Comparison of ENCODE assay signal across 9 cellular contexts in the genomic region with DNA sequence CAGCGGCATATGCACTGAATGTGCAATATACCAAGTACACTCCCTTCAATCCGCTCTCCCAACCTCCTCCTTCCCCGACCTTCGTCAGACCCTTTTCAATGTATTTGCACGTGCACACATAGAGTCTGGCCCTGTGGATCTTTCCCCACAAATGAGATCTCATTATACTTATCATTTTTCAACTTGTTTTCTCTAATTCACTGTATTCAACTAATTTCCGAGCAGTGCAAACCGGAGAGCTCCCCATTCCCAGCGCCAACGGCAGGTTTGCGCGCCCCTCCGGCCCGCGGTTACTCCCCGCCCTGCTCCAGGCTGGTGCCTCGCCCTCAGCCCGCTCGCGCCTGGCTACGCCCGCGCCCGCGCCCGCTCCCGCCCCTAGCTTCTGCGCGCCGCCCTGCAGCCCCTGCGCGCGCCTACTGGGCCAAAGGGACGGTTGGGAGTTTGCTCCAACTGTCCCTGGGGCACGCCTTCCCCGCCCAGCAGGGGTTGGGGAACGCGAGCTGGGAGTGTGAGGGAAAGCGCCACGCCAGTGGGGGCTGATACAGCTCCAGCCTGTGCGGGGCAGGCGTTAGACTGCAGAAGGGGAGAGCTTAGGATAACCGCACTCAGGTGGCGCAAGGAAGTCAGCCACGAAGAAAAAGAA. TPM values are rescaled to one million over a fixed set of nuclear protein-coding genes. Genes with fewer than 3 reads are reported as not detected.
DNase-seq lines count a peak whose midpoint lies in the region; ATAC-seq and TF ChIP-seq lines count a peak whose summit lies in the region.
"Had no signal": no experiment of that assay in that cellular context is flagged by ENCODE, and none has a peak within 500 bp of the region (broad histone marks: within the 10 kb centered on the region; RNA-seq: fewer than 3 reads in every experiment).

No MANE protein-coding gene starts in this region.

- no peaks in the 10 kb centered on the region for H3K9me3 ChIP-seq in CD4-positive, alpha-beta memory T cell (ENCODE audit: control insufficient read depth in 1 of 2, low read length in 2 of 2)
- no peaks in the 10 kb centered on the region for H3K9me3 ChIP-seq in lower lobe of right lung
- H3K9me3 ChIP-seq in transverse colon: no peaks in the 10 kb centered on the region

- peak; percentile 32 to 66 for ATAC-seq in lower lobe of right lung
- no peak for ATAC-seq in GM19351 (IDR thresholded peaks at IDR 0.05; ENCODE audit: unreplicated experiment)

- peak overlapping the region in 6 of 8 donors; percentile 9 to 68 (median 56) for H3K4me3 Mint-ChIP-seq in CD4-positive, alpha-beta memory T cell

- H3K27ac Mint-ChIP-seq in CD4-positive, alpha-beta memory T cell: peak overlapping the region in 1 of 7 donors; percentile 4

- no peak overlapping the region for H3K27ac ChIP-seq in CD4-positive, alpha-beta memory T cell (ENCODE audit: low read depth, low read length)
- H3K27ac ChIP-seq in lower lobe of right lung (no peak overlapping the region), transverse colon (no peak overlapping the region)

- intact Hi-C loops in CD4-positive, alpha-beta memory T cell (cut with micrococcal nuclease): loop anchor here (10.0 kb wide), 1 partner anchor 129 kb away; the partner anchor contains the start of genes DHX29 and MTREX
- intact Hi-C loops in lower lobe of right lung (cut with DNase I): no loop called here
- intact Hi-C loops in transverse colon (cut with DNase I; ENCODE audit: low total_unique reads): loop anchor here (10.0 kb wide), 2 partner anchors 49 to 519 kb away; partner anchors contain the start of gene MCIDAS

- H3K4me1 ChIP-seq in CD4-positive, alpha-beta memory T cell (ENCODE audit: insufficient read depth, low read length): peaks cover 34% of the 10 kb centered on the region
- peaks cover 33% of the 10 kb centered on the region for H3K4me1 ChIP-seq in lower lobe of right lung
- H3K4me1 ChIP-seq in transverse colon: peaks cover 9 to 32% (median 28%) of the 10 kb centered on the region in 4 donors

- peaks cover 0 to 3% (median 0%) of the 10 kb centered on the region in 8 donors for H3K9me3 Mint-ChIP-seq in CD4-positive, alpha-beta memory T cell

- no peaks in the 10 kb centered on the region for H3K36me3 Mint-ChIP-seq in CD4-positive, alpha-beta memory T cell

- no peak for TF ChIP-seq EP300 in transverse colon (IDR thresholded peaks at IDR 0.05; ENCODE audit: low read depth)

- 6% methylated on average over 21 to 32 of the region's 44 CpGs for WGBS in transverse colon (ENCODE audit: low coverage in 1 of 2), 2 donors

- peaks cover 19 to 51% (median 30%) of the 10 kb centered on the region in 4 donors for H3K4me1 Mint-ChIP-seq in CD4-positive, alpha-beta memory T cell

- peak in 1 of 5 donors; percentile 28 for DNase-seq in CD4-positive, alpha-beta memory T cell
- DNase-seq in HuH-7 (ENCODE audit: low spot score) (peak; percentile 51), SHP77 (lab: John Stamatoyannopoulos, UW) (peak; percentile 42 to 59), cerebellum (ENCODE audit: low spot score) (peak; percentile 50), lower lobe of right lung (peak; percentile 52), transverse colon (peak; percentile 83), UCSD-AML1 (lab: John Stamatoyannopoulos, UW; ENCODE audit: unreplicated experiment) (no peak)

- no peak overlapping the region for H3K4me3 ChIP-seq in CD4-positive, alpha-beta memory T cell (ENCODE audit: low read length in 2 of 2)
- H3K4me3 ChIP-seq in lower lobe of right lung (peak overlapping the region; percentile 25), transverse colon (peak overlapping the region in 3 of 4 donors; percentile 12 to 38 (median 23))

- H3K27me3 ChIP-seq in CD4-positive, alpha-beta memory T cell (ENCODE audit: insufficient read depth, low read length): peaks cover 40% of the 10 kb centered on the region
- H3K27me3 ChIP-seq in lower lobe of right lung (ENCODE audit: low read depth) (peaks cover 64% of the 10 kb centered on the region), transverse colon (peaks cover 94% of the 10 kb centered on the region)

- POLR2A ChIA-PET in CD4-positive, alpha-beta memory T cell (lab: Charles Lee; ENCODE audit: partially characterized antibody): interaction anchor here (0.6 to 1.7 kb wide), 3 partner anchors 8 to 1627 kb away, joined by 3 read pairs; no protein-coding TSS in a partner anchor

- TF ChIP-seq POLR2A in transverse colon (IDR thresholded peaks at IDR 0.05): no peak

- H3K27me3 Mint-ChIP-seq in CD4-positive, alpha-beta memory T cell: peaks cover 53 to 66% of the 10 kb centered on the region in 2 donors

- TF ChIP-seq CTCF in lower lobe of right lung (IDR thresholded peaks at IDR 0.05): peak; percentile 30
- peak; percentile 32 to 71 (median 40) for TF ChIP-seq CTCF in transverse colon (IDR thresholded peaks at IDR 0.05)

- in situ Hi-C loops in transverse colon (cut with MboI; ENCODE audit: low pct_ligation_motif_present in 1 of 4, low pct_unique_long_range_greater_than_20kb in 1 of 4, low sequenced_read_pairs in 3 of 4): loop anchor here in 3 of 4 donors (10.0 kb wide), 2 partner anchors 49 to 59 kb away; partner anchors contain the start of genes CCNO (in 2 of the 3) and MCIDAS (in 1 of the 3)

- no peaks in the 10 kb centered on the region for H3K36me3 ChIP-seq in CD4-positive, alpha-beta memory T cell (ENCODE audit: insufficient read depth, low read length)
- H3K36me3 ChIP-seq in lower lobe of right lung: no peaks in the 10 kb centered on the region
- H3K36me3 ChIP-seq in transverse colon: no peaks in the 10 kb centered on the region

- CTCF ChIA-PET in CD4-positive, alpha-beta memory T cell (lab: Charles Lee; ENCODE audit: partially characterized antibody): interaction anchor here (0.7 to 2.3 kb wide), 4 partner anchors 9 to 660 kb away, joined by 3 to 5 read pairs (median 4); no protein-coding TSS in a partner anchor

RNA-seq across cellular contexts. Expression of gene CDC20B, which starts 3.3 kb away (rescaled TPM):
- total RNA-seq in CD4-positive, alpha-beta memory T cell: not detected
- polyA plus RNA-seq in CD4-positive, alpha-beta memory T cell: not detected
- total RNA-seq in cerebellum: 0.18 TPM
- 0.24 TPM for total RNA-seq in lower lobe of right lung
- total RNA-seq in transverse colon: not detected
- total RNA-seq: mononuclear cell had no signal

RNA-seq across cellular contexts. Expression of gene GPX8, which starts 16.3 kb away (rescaled TPM):
- not detected for total RNA-seq in CD4-positive, alpha-beta memory T cell
- polyA plus RNA-seq in CD4-positive, alpha-beta memory T cell: not detected
- total RNA-seq in cerebellum (7.9 TPM), lower lobe of right lung (10.8 TPM), transverse colon (1 to 10 TPM in 3 of 4 donors, not detected in 1; 2.7 to 4.0 (median 3.5) TPM)

RNA-seq across cellular contexts. Expression of gene MCIDAS, which starts 50.8 kb away (rescaled TPM):
- total RNA-seq in CD4-positive, alpha-beta memory T cell: not detected
- polyA plus RNA-seq in CD4-positive, alpha-beta memory T cell: not detected
- total RNA-seq in cerebellum: not detected
- 0.56 TPM for total RNA-seq in lower lobe of right lung
- total RNA-seq in transverse colon: under 1 TPM in 1 of 4 donors, not detected in 3; 0.95 TPM
- total RNA-seq: mononuclear cell had no signal

RNA-seq across cellular contexts. Expression of gene CCNO, which starts 57.1 kb away (rescaled TPM):
- not detected for total RNA-seq in CD4-positive, alpha-beta memory T cell
- not detected for polyA plus RNA-seq in CD4-positive, alpha-beta memory T cell
- total RNA-seq in cerebellum (not detected), lower lobe of right lung (2.2 TPM), transverse colon (1 to 10 TPM in 3 of 4 donors, under 1 TPM in 1; 0.80 to 6.0 (median 2.8) TPM)
- total RNA-seq: mononuclear cell had no signal

Comparison
In these comparisons a context has a peak if more than half of its experiments do, and no peak if none do; other contexts are left out.
1. H3K4me3 ChIP-seq: peak in lower lobe of right lung (single experiment) and transverse colon (3 of 4); none in CD4-positive, alpha-beta memory T cell (0 of 2).